ENCODE assay signal across 18 cellular contexts in genomic region chr11:133529807-133530500, GRCh38. TPM values are rescaled to one million over a fixed set of nuclear protein-coding genes. Genes with fewer than 3 reads are reported as not detected.
"Had no signal": no experiment of that assay in that cellular context is flagged by ENCODE, and none has a peak within 500 bp of the region (broad histone marks: within the 10 kb centered on the region; RNA-seq: fewer than 3 reads in every experiment).

No MANE protein-coding gene starts in this region.

- ATAC-seq: activated CD8-positive, alpha-beta memory T cell treated with anti-CD3 and anti-CD28 coated beads, Interleukin-2, amount 10 ng/mL, durations not matched to agents 7 days and 5 days; esophagus mucosa; stimulated activated naive CD8-positive, alpha-beta T cell treated with anti-CD3 and anti-CD28 coated beads, Interleukin-15, Interleukin-2, amounts not matched to agents 100 U/mL and 50 U/mL, for 24 hours had no signal

- H3K36me3 Mint-ChIP-seq: activated CD8-positive, alpha-beta memory T cell treated with anti-CD3 and anti-CD28 coated beads, Interleukin-2, amount 10 ng/mL, durations not matched to agents 7 days and 5 days; activated naive CD4-positive, alpha-beta T cell treated with anti-CD3 and anti-CD28 coated beads, Interleukin-2, amount 50 U/mL, for 24 hours had no signal

- H3K9me3 Mint-ChIP-seq: activated naive CD4-positive, alpha-beta T cell treated with anti-CD3 and anti-CD28 coated beads, Interleukin-2, amount 50 U/mL, for 24 hours; activated T-cell treated with anti-CD3 and anti-CD28 coated beads, Interleukin-2, amount 50 U/mL, for 24 hours; dendritic cell treated with granulocyte-macrophage colony-stimulating factor and Interleukin-4, amounts not matched to agents 40 ng/mL and 50 ng/mL, for 4 days; nephron had no signal

- H3K4me3 ChIP-seq: left ventricle myocardium inferior, upper lobe of left lung had no signal

- H3K4me1 Mint-ChIP-seq: activated CD8-positive, alpha-beta memory T cell treated with anti-CD3 and anti-CD28 coated beads, Interleukin-2, amount 10 ng/mL, durations not matched to agents 7 days and 5 days; activated naive CD4-positive, alpha-beta T cell treated with anti-CD3 and anti-CD28 coated beads, Interleukin-2, amount 50 U/mL, for 24 hours had no signal

- H3K36me3 ChIP-seq: left ventricle myocardium inferior, upper lobe of left lung had no signal

- DNase-seq: activated CD4-positive, alpha-beta T cell treated with anti-CD3 and anti-CD28 coated beads, Interleukin-2, amount 50 U/mL, for 4 hours; activated CD8-positive, alpha-beta memory T cell treated with anti-CD3 and anti-CD28 coated beads, Interleukin-2, amount 10 ng/mL, durations not matched to agents 7 days and 5 days; activated effector memory CD4-positive, alpha-beta T cell treated with Interleukin-2 at 50 U/mL for 16 hours; activated T-cell treated with anti-CD3 and anti-CD28 coated beads, Interleukin-2, amount 50 U/mL, for 24 hours; amniotic stem cell; cerebellar nuclear complex; left ventricle myocardium inferior; mesenchymal stem cell; stimulated activated CD4-positive, alpha-beta T cell treated with anti-CD3 and anti-CD28 coated beads, Interleukin-4, amount 100 ng/mL, for 1 hour; stimulated activated CD8-positive, alpha-beta memory T cell treated with anti-CD3 and anti-CD28 coated beads, Interleukin-4, amount 100 ng/mL, for 48 hours; stimulated activated naive CD8-positive, alpha-beta T cell treated with anti-CD3 and anti-CD28 coated beads, Interleukin-15, Interleukin-2, amounts not matched to agents 100 U/mL and 50 U/mL, for 24 hours; T-helper 2 cell had no signal

- H3K4me1 ChIP-seq: upper lobe of left lung had no signal

- H3K27ac Mint-ChIP-seq: activated CD8-positive, alpha-beta memory T cell treated with anti-CD3 and anti-CD28 coated beads, Interleukin-2, amount 10 ng/mL, durations not matched to agents 7 days and 5 days; activated naive CD4-positive, alpha-beta T cell treated with anti-CD3 and anti-CD28 coated beads, Interleukin-2, amount 50 U/mL, for 24 hours; activated T-cell treated with anti-CD3 and anti-CD28 coated beads, Interleukin-2, amount 50 U/mL, for 24 hours; dendritic cell treated with granulocyte-macrophage colony-stimulating factor and Interleukin-4, amounts not matched to agents 40 ng/mL and 50 ng/mL, for 4 days; nephron had no signal

- H3K4me3 Mint-ChIP-seq: activated CD8-positive, alpha-beta memory T cell treated with anti-CD3 and anti-CD28 coated beads, Interleukin-2, amount 10 ng/mL, durations not matched to agents 7 days and 5 days; activated naive CD4-positive, alpha-beta T cell treated with anti-CD3 and anti-CD28 coated beads, Interleukin-2, amount 50 U/mL, for 24 hours; activated T-cell treated with anti-CD3 and anti-CD28 coated beads, Interleukin-2, amount 50 U/mL, for 24 hours; dendritic cell treated with granulocyte-macrophage colony-stimulating factor and Interleukin-4, amounts not matched to agents 40 ng/mL and 50 ng/mL, for 4 days; nephron had no signal

- H3K9me3 ChIP-seq: left ventricle myocardium inferior, upper lobe of left lung had no signal

- H3K27ac ChIP-seq: left ventricle myocardium inferior, upper lobe of left lung had no signal

RNA-seq across cellular contexts. Expression of gene OPCML, which starts 2.3 kb away (rescaled TPM):
- total RNA-seq: activated CD8-positive, alpha-beta memory T cell treated with anti-CD3 and anti-CD28 coated beads, Interleukin-2, amount 10 ng/mL, durations not matched to agents 7 days and 5 days; esophagus mucosa; renal cortical epithelial cell had no signal
